Comparison of ENCODE assay signal across 26 cellular contexts in genomic region chr5:6826756-6827155, GRCh38.
"Had no signal": no experiment of that assay in that cellular context is flagged by ENCODE, and none has a peak within 500 bp of the region (broad histone marks: within the 10 kb centered on the region; RNA-seq: fewer than 3 reads in every experiment).

No MANE protein-coding gene starts in this region.

- DNase-seq: IMR-90; Karpas-422; KG1; MG63; NCI-H1092; NCI-H1105 treated with DMSO at 0.1 percent for 48 hours; NCI-H1417 treated with DMSO at 0.1 percent for 48 hours; NCI-H146; NCI-H1694 treated with DMSO at 0.1 percent for 48 hours; NCI-H1930; NCI-H2081 treated with DMSO at 0.1 percent for 48 hours; NCI-H2171; NCI-H226; NCI-H446; NCI-H510A; NCI-H524 treated with DMSO at 0.1 percent for 48 hours; NCI-H69; NCI-H774; NK-92 treated with Interleukin-12 subunit alpha and Interleukin-12 subunit beta, amount 100 ng/mL, for 24 hours; OCI-M1; PC-9; Peyer's patch; SHP77 treated with DMSO at 0.1 percent for 48 hours; SJCRH30 had no signal

- H3K9me3 ChIP-seq: Peyer's patch, SJCRH30 had no signal

- H3K27me3 ChIP-seq: MG63, Peyer's patch, SJCRH30 had no signal

- H3K4me1 ChIP-seq: Peyer's patch, SJCRH30 had no signal

- H3K4me3 ChIP-seq: MG63, PC-9, Peyer's patch, SJCRH30 had no signal

- H3K4me2 ChIP-seq: PC-9 had no signal

- H3K27ac ChIP-seq: PC-9, Peyer's patch, SJCRH30 had no signal

- H3K36me3 ChIP-seq: MG63, Peyer's patch, SJCRH30 had no signal

- H2AFZ ChIP-seq: PC-9 had no signal

- ATAC-seq: Right ventricle myocardium inferior, SK-N-SH treated with all-trans-retinoic acid at 6 μM for 48 hours had no signal
